ENCODE assay signal across 1 cellular context in the genomic region with DNA sequence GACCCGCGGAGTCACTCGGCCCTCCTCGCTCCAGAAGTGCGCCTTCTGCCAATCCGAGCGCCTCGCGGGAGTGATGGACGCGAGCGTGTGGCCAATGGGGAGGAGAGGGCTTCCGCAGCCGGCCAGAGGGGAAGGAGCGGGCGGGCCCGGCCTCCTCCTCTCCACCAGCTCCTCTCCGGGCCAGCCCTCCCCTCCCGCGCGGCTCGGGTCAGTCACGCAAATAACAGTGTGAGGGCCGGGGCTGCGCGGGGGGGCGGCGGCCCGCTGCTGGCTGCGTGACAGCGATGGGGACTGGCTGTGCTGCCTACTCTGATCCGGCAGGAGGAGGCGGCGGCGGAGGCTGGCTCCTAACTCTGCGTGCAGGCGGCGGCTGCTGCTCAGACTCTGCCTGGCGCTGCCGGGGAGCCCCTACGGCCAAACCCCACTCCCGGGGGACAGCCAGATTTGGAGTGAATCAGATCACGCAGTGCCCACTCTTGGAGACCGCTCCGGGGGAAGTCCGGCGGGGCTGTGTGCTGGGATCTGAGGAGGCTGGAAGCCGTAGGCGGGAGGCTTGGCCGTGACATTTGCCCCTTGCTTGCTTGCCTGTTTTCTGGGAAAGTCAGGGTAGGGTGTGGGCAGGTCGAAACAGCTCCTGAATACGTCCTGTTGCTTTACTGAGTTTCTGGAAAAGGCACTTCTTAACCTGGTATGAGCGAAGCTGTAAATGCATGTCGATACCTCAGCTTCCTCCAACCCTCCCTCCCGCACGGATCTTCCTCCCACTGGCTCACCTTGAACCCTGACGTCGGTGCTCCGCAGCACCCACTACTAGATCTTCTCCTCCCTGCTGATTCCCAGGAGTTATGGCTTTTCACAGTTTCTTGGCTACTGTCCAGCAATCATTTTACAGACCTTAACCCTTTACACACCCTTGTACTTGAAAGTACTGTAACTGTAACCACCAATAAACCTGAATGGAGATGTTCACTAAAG.
A peak's percentile ranks its signal among the peaks of the same experiment; 100 is the strongest.
TF ChIP-seq lines count a peak whose summit lies in the region.

No MANE protein-coding gene starts in this region.

TF ChIP-seq in K562, 482 proteins besides CTCF, POLR2A, EP300 and RAD21 (continued from another document and continues in another):
- 0 out of 2 replicates have a peak, but pooled peaks have one; percentile 31 for TF ChIP-seq CBFA2T2 (conservative IDR thresholded peaks at IDR 0.05)
- TF ChIP-seq NEUROD1 (IDR thresholded peaks at IDR 0.05; ENCODE audit: borderline replicate concordance, low read depth, low read length, partially characterized antibody): no peak
- 0 out of 2 replicates have a peak, but pooled peaks have one; percentile 13 for TF ChIP-seq MYNN (IDR thresholded peaks at IDR 0.05)
- TF ChIP-seq MYNN (CRISPR knock-in tag; IDR thresholded peaks at IDR 0.05): no peak
- TF ChIP-seq HNRNPL (IDR thresholded peaks at IDR 0.05; ENCODE audit: low read depth, low read length): peak; percentile 53; the same call in 1 of the 2 replicates
- TF ChIP-seq, protein P1, sequence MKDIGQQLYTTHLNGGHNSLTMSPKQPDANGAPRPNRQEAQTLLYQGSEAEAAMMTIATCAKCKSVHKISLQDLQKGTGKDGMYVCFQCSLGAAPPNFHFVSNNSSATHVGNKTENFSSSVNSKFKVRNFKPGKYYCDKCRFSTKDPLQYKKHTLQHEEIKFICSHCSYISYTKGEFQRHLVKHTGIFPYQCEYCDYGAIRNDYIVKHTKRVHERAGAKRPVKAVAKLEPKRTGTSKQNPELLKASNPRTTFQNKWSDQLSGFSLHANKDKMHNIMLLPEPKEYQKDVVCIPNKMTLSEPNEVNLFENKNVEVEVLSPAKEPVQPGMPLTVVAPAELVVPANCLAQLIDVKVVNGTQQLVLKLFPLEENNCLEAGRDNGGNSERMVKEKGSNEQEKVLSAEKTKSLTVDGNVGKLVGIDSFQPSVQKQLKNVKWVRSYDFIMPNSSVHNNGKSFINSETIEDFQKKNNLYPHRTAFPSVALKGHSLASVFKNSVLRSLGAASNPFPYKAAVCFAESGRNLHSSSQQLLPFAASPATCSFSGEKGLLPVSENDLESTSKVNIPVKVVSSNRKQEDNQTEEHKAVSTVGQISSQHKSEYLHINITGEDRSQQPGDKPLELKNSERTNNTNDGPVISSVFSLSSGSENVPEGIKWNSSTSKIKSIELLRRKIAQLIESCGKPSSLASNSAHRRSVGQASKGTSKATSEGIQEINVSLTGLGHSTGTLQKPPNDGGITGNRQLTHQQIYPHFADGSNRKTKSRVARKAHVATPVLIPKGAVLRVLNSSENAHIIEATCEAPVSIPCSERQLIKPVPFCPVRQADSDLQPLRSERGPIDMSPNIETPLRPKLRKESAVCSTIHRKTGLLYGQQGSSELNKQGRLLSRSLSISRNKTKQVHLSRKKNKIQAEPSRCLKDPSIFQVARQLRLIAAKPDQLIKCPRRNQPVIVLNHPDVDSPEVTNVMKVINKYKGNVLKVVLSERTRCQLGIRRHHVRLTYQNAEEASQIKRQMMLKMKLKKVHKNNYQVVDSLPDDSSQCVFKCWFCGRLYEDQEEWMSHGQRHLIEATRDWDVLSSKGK (CRISPR knock-in tag; IDR thresholded peaks at IDR 0.05): no peak
- 0 out of 4 replicates have a peak, but pooled peaks of 1 of the 2 experiments have one; percentile 69 for TF ChIP-seq MLX (CRISPR knock-in tag; conservative IDR thresholded peaks at IDR 0.05)
- peak; percentile 85; the same call in 1 of the 2 replicates for TF ChIP-seq FOXJ2 (tag; IDR thresholded peaks at IDR 0.05)
- TF ChIP-seq, protein P2, sequence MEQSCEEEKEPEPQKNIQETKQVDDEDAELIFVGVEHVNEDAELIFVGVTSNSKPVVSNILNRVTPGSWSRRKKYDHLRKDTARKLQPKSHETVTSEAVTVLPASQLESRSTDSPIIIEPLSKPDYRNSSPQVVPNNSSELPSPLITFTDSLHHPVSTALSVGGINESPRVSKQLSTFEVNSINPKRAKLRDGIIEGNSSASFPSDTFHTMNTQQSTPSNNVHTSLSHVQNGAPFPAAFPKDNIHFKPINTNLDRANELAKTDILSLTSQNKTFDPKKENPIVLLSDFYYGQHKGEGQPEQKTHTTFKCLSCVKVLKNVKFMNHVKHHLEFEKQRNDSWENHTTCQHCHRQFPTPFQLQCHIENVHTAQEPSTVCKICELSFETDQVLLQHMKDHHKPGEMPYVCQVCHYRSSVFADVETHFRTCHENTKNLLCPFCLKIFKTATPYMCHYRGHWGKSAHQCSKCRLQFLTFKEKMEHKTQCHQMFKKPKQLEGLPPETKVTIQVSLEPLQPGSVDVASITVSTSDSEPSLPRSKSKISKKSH (CRISPR knock-in tag; IDR thresholded peaks at IDR 0.05): no peak
- TF ChIP-seq TEAD1 (CRISPR knock-in tag; IDR thresholded peaks at IDR 0.05): peak in 1 of 2 experiments; percentile 60; a peak in 1 of 4 replicates
- no peak for TF ChIP-seq ZNF561 (CRISPR knock-in tag; conservative IDR thresholded peaks at IDR 0.05)
- TF ChIP-seq RFX5 (IDR thresholded peaks at IDR 0.05; ENCODE audit: low read depth, low read length): no peak
- peak; percentile 84 for TF ChIP-seq XRCC5 (IDR thresholded peaks at IDR 0.05; ENCODE audit: low read depth, low read length)
- peak; percentile 45; the same call in 1 of the 2 replicates for TF ChIP-seq PML (IDR thresholded peaks at IDR 0.05; ENCODE audit: low read length)
- 0 out of 2 replicates have a peak, but pooled peaks have one; percentile 64 for TF ChIP-seq ZBTB9 (CRISPR knock-in tag; IDR thresholded peaks at IDR 0.05)
- no peak for TF ChIP-seq ZNF133 (CRISPR knock-in tag; IDR thresholded peaks at IDR 0.05)
- no peak for TF ChIP-seq ZNF23 (CRISPR knock-in tag; IDR thresholded peaks at IDR 0.05)
- no peak for TF ChIP-seq ZBED1 (IDR thresholded peaks at IDR 0.05)
- TF ChIP-seq ZNF717 (CRISPR knock-in tag; IDR thresholded peaks at IDR 0.05): no peak
- TF ChIP-seq CSDE1 (IDR thresholded peaks at IDR 0.05): no peak
- TF ChIP-seq, protein P3, sequence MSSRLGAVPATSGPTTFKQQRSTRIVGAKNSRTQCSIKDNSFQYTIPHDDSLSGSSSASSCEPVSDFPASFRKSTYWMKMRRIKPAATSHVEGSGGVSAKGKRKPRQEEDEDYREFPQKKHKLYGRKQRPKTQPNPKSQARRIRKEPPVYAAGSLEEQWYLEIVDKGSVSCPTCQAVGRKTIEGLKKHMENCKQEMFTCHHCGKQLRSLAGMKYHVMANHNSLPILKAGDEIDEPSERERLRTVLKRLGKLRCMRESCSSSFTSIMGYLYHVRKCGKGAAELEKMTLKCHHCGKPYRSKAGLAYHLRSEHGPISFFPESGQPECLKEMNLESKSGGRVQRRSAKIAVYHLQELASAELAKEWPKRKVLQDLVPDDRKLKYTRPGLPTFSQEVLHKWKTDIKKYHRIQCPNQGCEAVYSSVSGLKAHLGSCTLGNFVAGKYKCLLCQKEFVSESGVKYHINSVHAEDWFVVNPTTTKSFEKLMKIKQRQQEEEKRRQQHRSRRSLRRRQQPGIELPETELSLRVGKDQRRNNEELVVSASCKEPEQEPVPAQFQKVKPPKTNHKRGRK (tag; IDR thresholded peaks at IDR 0.05): no peak
- peak in 1 of 2 experiments; percentile 43; a peak in 1 of 4 replicates for TF ChIP-seq TBL1XR1 (IDR thresholded peaks at IDR 0.05; ENCODE audit: low read length in 2 of 2)
- no peak for TF ChIP-seq TGIF2 (CRISPR knock-in tag; IDR thresholded peaks at IDR 0.05)
- no peak for TF ChIP-seq HOXB6 (CRISPR knock-in tag; IDR thresholded peaks at IDR 0.05; ENCODE audit: borderline replicate concordance)
- no peak for TF ChIP-seq KAT2B (IDR thresholded peaks at IDR 0.05; ENCODE audit: low read depth, low read length)
- TF ChIP-seq GATAD2B (IDR thresholded peaks at IDR 0.05; ENCODE audit: borderline replicate concordance): 0 out of 2 replicates have a peak, but pooled peaks have one; percentile 24
- TF ChIP-seq CREB3L1 (IDR thresholded peaks at IDR 0.05; ENCODE audit: borderline replicate concordance, low read depth): no peak
- peak in 1 of 2 experiments; percentile 59; a peak in 2 of 4 replicates for TF ChIP-seq RCOR1 (IDR thresholded peaks at IDR 0.05; ENCODE audit: borderline replicate concordance in 1 of 2, low read depth in 2 of 2, low read length in 2 of 2)
- TF ChIP-seq NR1H2 (CRISPR knock-in tag; IDR thresholded peaks at IDR 0.05): no peak
- TF ChIP-seq POLR3A (IDR thresholded peaks at IDR 0.05; ENCODE audit: borderline replicate concordance, extremely low read depth, insufficient read depth, insufficient read length): no peak
- no peak for TF ChIP-seq SLC30A9 (CRISPR knock-in tag; IDR thresholded peaks at IDR 0.05)
- TF ChIP-seq IFI16 (CRISPR knock-in tag; IDR thresholded peaks at IDR 0.05): no peak
- TF ChIP-seq ZBTB1 (CRISPR knock-in tag; IDR thresholded peaks at IDR 0.05; ENCODE audit: borderline replicate concordance, low read depth): peak; percentile 87
- peak; percentile 95 for TF ChIP-seq NFYB (IDR thresholded peaks at IDR 0.05; ENCODE audit: extremely low read depth, insufficient read length)
- peak; percentile 87 for TF ChIP-seq SAFB (IDR thresholded peaks at IDR 0.05; ENCODE audit: borderline replicate concordance, low read depth, low read length)
- no peak for TF ChIP-seq BCL6 (CRISPR knock-in tag; IDR thresholded peaks at IDR 0.05)
- peak; percentile 68 for TF ChIP-seq FUS (optimal IDR thresholded peaks at IDR 0.05; ENCODE audit: low read depth, low read length)
- peak; percentile 22; the same call in 1 of the 2 replicates for TF ChIP-seq ZNF395 (CRISPR knock-in tag; IDR thresholded peaks at IDR 0.05)
- TF ChIP-seq HDAC1 (IDR thresholded peaks at IDR 0.05): peak in 1 of 2 experiments; percentile 83; a peak in 2 of 4 replicates
- TF ChIP-seq TFE3 (CRISPR knock-in tag; IDR thresholded peaks at IDR 0.05): no peak
- no peak for TF ChIP-seq XRCC3 (IDR thresholded peaks at IDR 0.05)
- no peak for TF ChIP-seq BRD4 (IDR thresholded peaks at IDR 0.05)
- TF ChIP-seq CBX1 (IDR thresholded peaks at IDR 0.05; ENCODE audit: low read depth): no peak; the same call in 1 of the 2 replicates
- no peak for TF ChIP-seq SNIP1 (IDR thresholded peaks at IDR 0.05; ENCODE audit: low read depth)
